In genomic region chr3:170633573-170633972, GRCh38 we compare ENCODE assay signal across 35 cellular contexts. TPM values are rescaled to one million over a fixed set of nuclear protein-coding genes. Genes with fewer than 3 reads are reported as not detected.
"Had no signal": no experiment of that assay in that cellular context is flagged by ENCODE, and none has a peak within 500 bp of the region (broad histone marks: within the 10 kb centered on the region; RNA-seq: fewer than 3 reads in every experiment).

No MANE protein-coding gene starts in this region.

- H3K9me3 ChIP-seq: adrenal gland, body of pancreas, esophagus squamous epithelium, gastroesophageal sphincter, heart right ventricle had no signal

- DNase-seq: activated B cell treated with CpG ODN at 0.5 μM for 24 hours; activated CD4-positive, alpha-beta memory T cell treated with anti-CD3 and anti-CD28 coated beads for 36 hours; activated CD4-positive, alpha-beta T cell treated with anti-CD3 and anti-CD28 coated beads, Interleukin-2, amount 10 ng/mL, durations not matched to agents 24 days and 14 days; activated CD8-positive, alpha-beta memory T cell treated with anti-CD3 and anti-CD28 coated beads, Interleukin-2, amount 10 ng/mL, durations not matched to agents 7 days and 5 days; activated CD8-positive, alpha-beta memory T cell treated with anti-CD3 and anti-CD28 coated beads, Interleukin-2, amount 50 U/mL, for 4 hours; activated CD8-positive, alpha-beta T cell treated with anti-CD3 and anti-CD28 coated beads, Interleukin-2, amount 10 ng/mL, durations not matched to agents 7 days and 5 days; activated effector memory CD4-positive, alpha-beta T cell treated with anti-CD3 and anti-CD28 coated beads, Interleukin-2, amount 50 U/mL, for 16 hours; activated naive CD4-positive, alpha-beta T cell treated with anti-CD3 and anti-CD28 coated beads for 36 hours; activated naive CD8-positive, alpha-beta T cell treated with anti-CD3 and anti-CD28 coated beads for 36 hours; activated naive CD8-positive, alpha-beta T cell treated with anti-CD3 and anti-CD28 coated beads, Interleukin-2, amount 50 U/mL, for 24 hours; activated T-cell treated with anti-CD3 and anti-CD28 coated beads, Interleukin-2, amount 50 U/mL, for 1 hour; activated T-cell treated with anti-CD3 and anti-CD28 coated beads, Interleukin-2, amount 50 U/mL, for 48 hours; adrenal gland; amygdala; aorta; body of pancreas; caudate nucleus; cortex of kidney; dermis blood vessel endothelial cell; effector CD4-positive, alpha-beta T cell; effector memory CD8-positive, alpha-beta T cell; erythroblast; esophagus squamous epithelium; foreskin melanocyte; heart right ventricle; T-helper 17 cell; T1000; WERI-Rb-1 had no signal

- H3K27me3 ChIP-seq: adrenal gland, body of pancreas, heart right ventricle had no signal

- H3K4me3 Mint-ChIP-seq: activated B cell treated with CpG ODN at 0.5 μM for 24 hours; activated CD4-positive, alpha-beta memory T cell treated with anti-CD3 and anti-CD28 coated beads for 36 hours; activated CD4-positive, alpha-beta T cell treated with anti-CD3 and anti-CD28 coated beads, Interleukin-2, amount 10 ng/mL, durations not matched to agents 24 days and 14 days; activated CD8-positive, alpha-beta memory T cell treated with anti-CD3 and anti-CD28 coated beads, Interleukin-2, amount 10 ng/mL, durations not matched to agents 7 days and 5 days; activated CD8-positive, alpha-beta T cell treated with anti-CD3 and anti-CD28 coated beads, Interleukin-2, amount 10 ng/mL, durations not matched to agents 7 days and 5 days; activated naive CD4-positive, alpha-beta T cell treated with anti-CD3 and anti-CD28 coated beads for 36 hours; activated naive CD4-positive, alpha-beta T cell treated with anti-CD3 and anti-CD28 coated beads, Interleukin-2, amount 50 U/mL, for 24 hours; activated naive CD8-positive, alpha-beta T cell treated with anti-CD3 and anti-CD28 coated beads for 36 hours; activated naive CD8-positive, alpha-beta T cell treated with anti-CD3 and anti-CD28 coated beads, Interleukin-2, amount 50 U/mL, for 24 hours; activated T-helper 1 cell treated with anti-CD3 and anti-CD28 coated beads, Interleukin-12 subunit alpha, Interleukin-12 subunit beta, Interleukin-2, Interleukin-4 antibody, amounts not matched to agents 30 ng/mL and 10 ng/mL and 1 ng/mL, durations not matched to agents 14 hours and 24 hours and 36 hours; effector memory CD8-positive, alpha-beta T cell; T-helper 17 cell; T-helper 2 cell treated with Interferon-gamma antibody and Interleukin-4, amounts not matched to agents 5 μg/mL and 100 μg/mL, for 36 hours had no signal

- H3K27ac Mint-ChIP-seq: activated B cell treated with CpG ODN at 0.5 μM for 24 hours; activated CD4-positive, alpha-beta memory T cell treated with anti-CD3 and anti-CD28 coated beads for 36 hours; activated CD4-positive, alpha-beta T cell treated with anti-CD3 and anti-CD28 coated beads, Interleukin-2, amount 10 ng/mL, durations not matched to agents 24 days and 14 days; activated CD8-positive, alpha-beta memory T cell treated with anti-CD3 and anti-CD28 coated beads, Interleukin-2, amount 10 ng/mL, durations not matched to agents 7 days and 5 days; activated CD8-positive, alpha-beta T cell treated with anti-CD3 and anti-CD28 coated beads, Interleukin-2, amount 10 ng/mL, durations not matched to agents 7 days and 5 days; activated naive CD4-positive, alpha-beta T cell treated with anti-CD3 and anti-CD28 coated beads for 36 hours; activated naive CD4-positive, alpha-beta T cell treated with anti-CD3 and anti-CD28 coated beads, Interleukin-2, amount 50 U/mL, for 24 hours; activated naive CD8-positive, alpha-beta T cell treated with anti-CD3 and anti-CD28 coated beads for 36 hours; activated naive CD8-positive, alpha-beta T cell treated with anti-CD3 and anti-CD28 coated beads, Interleukin-2, amount 50 U/mL, for 24 hours; activated T-helper 1 cell treated with anti-CD3 and anti-CD28 coated beads, Interleukin-12 subunit alpha, Interleukin-12 subunit beta, Interleukin-2, Interleukin-4 antibody, amounts not matched to agents 30 ng/mL and 10 ng/mL and 1 ng/mL, durations not matched to agents 14 hours and 24 hours and 36 hours; activated T-helper 2 cell treated with anti-CD3 and anti-CD28 coated beads, Interferon-gamma antibody, Interleukin-2, Interleukin-4, amounts not matched to agents 10 μg/mL and 5 μg/mL and 100 μg/mL, durations not matched to agents 14 hours and 24 hours and 36 hours; effector memory CD8-positive, alpha-beta T cell; T-helper 17 cell; T-helper 2 cell treated with Interferon-gamma antibody and Interleukin-4, amounts not matched to agents 5 μg/mL and 100 μg/mL, for 36 hours had no signal

- FAIRE-seq: colon had no signal

- H3K27ac ChIP-seq: adrenal gland, body of pancreas, esophagus squamous epithelium, gastroesophageal sphincter, heart right ventricle, WERI-Rb-1 had no signal

- H3K4me1 ChIP-seq: adrenal gland, esophagus squamous epithelium, gastroesophageal sphincter, heart right ventricle had no signal

- H3K4me1 Mint-ChIP-seq: activated naive CD4-positive, alpha-beta T cell treated with anti-CD3 and anti-CD28 coated beads, Interleukin-2, amount 50 U/mL, for 24 hours had no signal

- H3K9me3 Mint-ChIP-seq: activated B cell treated with CpG ODN at 0.5 μM for 24 hours; activated CD4-positive, alpha-beta memory T cell treated with anti-CD3 and anti-CD28 coated beads for 36 hours; activated CD4-positive, alpha-beta T cell treated with anti-CD3 and anti-CD28 coated beads, Interleukin-2, amount 10 ng/mL, durations not matched to agents 24 days and 14 days; activated naive CD4-positive, alpha-beta T cell treated with anti-CD3 and anti-CD28 coated beads for 36 hours; activated naive CD4-positive, alpha-beta T cell treated with anti-CD3 and anti-CD28 coated beads, Interleukin-2, amount 50 U/mL, for 24 hours; activated naive CD8-positive, alpha-beta T cell treated with anti-CD3 and anti-CD28 coated beads for 36 hours; activated naive CD8-positive, alpha-beta T cell treated with anti-CD3 and anti-CD28 coated beads, Interleukin-2, amount 50 U/mL, for 24 hours; activated T-helper 1 cell treated with anti-CD3 and anti-CD28 coated beads, Interleukin-12 subunit alpha, Interleukin-12 subunit beta, Interleukin-2, Interleukin-4 antibody, amounts not matched to agents 30 ng/mL and 10 ng/mL and 1 ng/mL, durations not matched to agents 14 hours and 24 hours and 36 hours; activated T-helper 2 cell treated with anti-CD3 and anti-CD28 coated beads, Interferon-gamma antibody, Interleukin-2, Interleukin-4, amounts not matched to agents 10 μg/mL and 5 μg/mL and 100 μg/mL, durations not matched to agents 14 hours and 24 hours and 36 hours; effector memory CD8-positive, alpha-beta T cell; T-helper 2 cell treated with Interferon-gamma antibody and Interleukin-4, amounts not matched to agents 5 μg/mL and 100 μg/mL, for 36 hours had no signal

- H3K36me3 ChIP-seq: adrenal gland, esophagus squamous epithelium, gastroesophageal sphincter, heart right ventricle, WERI-Rb-1 had no signal

- ATAC-seq: activated CD8-positive, alpha-beta T cell treated with anti-CD3 and anti-CD28 coated beads, Interleukin-2, amount 10 ng/mL, durations not matched to agents 7 days and 5 days; body of pancreas; effector memory CD8-positive, alpha-beta T cell; gastroesophageal sphincter; heart right ventricle; T-helper 17 cell had no signal

- H3K4me3 ChIP-seq: adrenal gland, body of pancreas, esophagus squamous epithelium, gastroesophageal sphincter, heart right ventricle had no signal

- H3K36me3 Mint-ChIP-seq: activated CD4-positive, alpha-beta memory T cell treated with anti-CD3 and anti-CD28 coated beads for 36 hours; activated CD8-positive, alpha-beta memory T cell treated with anti-CD3 and anti-CD28 coated beads, Interleukin-2, amount 10 ng/mL, durations not matched to agents 7 days and 5 days; activated naive CD4-positive, alpha-beta T cell treated with anti-CD3 and anti-CD28 coated beads, Interleukin-2, amount 50 U/mL, for 24 hours; activated naive CD8-positive, alpha-beta T cell treated with anti-CD3 and anti-CD28 coated beads for 36 hours had no signal

RNA-seq across cellular contexts. Expression of gene SLC7A14, which starts 47.7 kb away (rescaled TPM):
- total RNA-seq: activated B cell treated with CpG ODN at 0.5 μM for 24 hours; activated CD4-positive, alpha-beta memory T cell treated with anti-CD3 and anti-CD28 coated beads for 36 hours; activated CD4-positive, alpha-beta T cell treated with anti-CD3 and anti-CD28 coated beads, Interleukin-2, amount 10 ng/mL, durations not matched to agents 24 days and 14 days; activated CD8-positive, alpha-beta memory T cell treated with anti-CD3 and anti-CD28 coated beads for 36 hours; activated CD8-positive, alpha-beta memory T cell treated with anti-CD3 and anti-CD28 coated beads, Interleukin-2, amount 10 ng/mL, durations not matched to agents 7 days and 5 days; activated CD8-positive, alpha-beta T cell treated with anti-CD3 and anti-CD28 coated beads, Interleukin-2, amount 10 ng/mL, durations not matched to agents 7 days and 5 days; activated naive CD4-positive, alpha-beta T cell treated with anti-CD3 and anti-CD28 coated beads for 36 hours; activated naive CD8-positive, alpha-beta T cell treated with anti-CD3 and anti-CD28 coated beads for 36 hours; activated T-helper 1 cell treated with anti-CD3 and anti-CD28 coated beads, Interleukin-12 subunit alpha, Interleukin-12 subunit beta, Interleukin-2, Interleukin-4 antibody, amounts not matched to agents 30 ng/mL and 10 ng/mL and 1 ng/mL, durations not matched to agents 14 hours and 24 hours and 36 hours; activated T-helper 2 cell treated with anti-CD3 and anti-CD28 coated beads, Interferon-gamma antibody, Interleukin-2, Interleukin-4, amounts not matched to agents 10 μg/mL and 5 μg/mL and 100 μg/mL, durations not matched to agents 14 hours and 24 hours and 36 hours; aorta; heart right ventricle; T-helper 17 cell had no signal
- polyA plus RNA-seq: aorta had no signal
